ENCODE assay signal across 19 cellular contexts in genomic region chr1:184408580-184408979, GRCh38. TPM values are rescaled to one million over a fixed set of nuclear protein-coding genes. Genes with fewer than 3 reads are reported as not detected.
DNase-seq lines count a peak whose midpoint lies in the region; ATAC-seq and TF ChIP-seq lines count a peak whose summit lies in the region.
"Had no signal": no experiment of that assay in that cellular context is flagged by ENCODE, and none has a peak within 500 bp of the region (broad histone marks: within the 10 kb centered on the region; RNA-seq: fewer than 3 reads in every experiment).

No MANE protein-coding gene starts in this region.

- no peaks in the 10 kb centered on the region for H3K27me3 Mint-ChIP-seq in neural progenitor cell (ENCODE audit: insufficient read depth, low read depth)
- H3K27me3 Mint-ChIP-seq: activated naive CD4-positive, alpha-beta T cell treated with anti-CD3 and anti-CD28 coated beads, Interleukin-2, amount 10 ng/mL, durations not matched to agents 7 days and 5 days had no signal

- H3F3A ChIP-seq in neural progenitor cell (ENCODE audit: low read depth): peaks cover 50% of the 10 kb centered on the region

- no peak overlapping the region for H2AFZ ChIP-seq in neural progenitor cell (replicated peaks)

- peaks cover 60% of the 10 kb centered on the region for H3K4me1 ChIP-seq in neural progenitor cell
- H3K4me1 ChIP-seq in tibial nerve: peaks cover 0 to 61% (median 7%) of the 10 kb centered on the region in 4 donors

- no peak overlapping the region for H3K4me3 Mint-ChIP-seq in neural progenitor cell
- H3K4me3 Mint-ChIP-seq: activated CD8-positive, alpha-beta memory T cell treated with anti-CD3 and anti-CD28 coated beads, Interleukin-2, amount 10 ng/mL, durations not matched to agents 7 days and 5 days; activated naive CD4-positive, alpha-beta T cell treated with anti-CD3 and anti-CD28 coated beads, Interleukin-2, amount 10 ng/mL, durations not matched to agents 7 days and 5 days had no signal

- H3K27ac Mint-ChIP-seq in neural progenitor cell: peak overlapping the region; percentile 44
- H3K27ac Mint-ChIP-seq: activated CD8-positive, alpha-beta memory T cell treated with anti-CD3 and anti-CD28 coated beads, Interleukin-2, amount 10 ng/mL, durations not matched to agents 7 days and 5 days; activated naive CD4-positive, alpha-beta T cell treated with anti-CD3 and anti-CD28 coated beads, Interleukin-2, amount 10 ng/mL, durations not matched to agents 7 days and 5 days had no signal

- H3K79me2 ChIP-seq in neural progenitor cell (ENCODE audit: low read depth): peaks cover 95% of the 10 kb centered on the region

- peaks cover 42% of the 10 kb centered on the region for H3K4me1 Mint-ChIP-seq in neural progenitor cell
- H3K4me1 Mint-ChIP-seq: activated CD8-positive, alpha-beta memory T cell treated with anti-CD3 and anti-CD28 coated beads, Interleukin-2, amount 10 ng/mL, durations not matched to agents 7 days and 5 days; activated naive CD4-positive, alpha-beta T cell treated with anti-CD3 and anti-CD28 coated beads, Interleukin-2, amount 10 ng/mL, durations not matched to agents 7 days and 5 days had no signal

- no peak overlapping the region for H3K9ac ChIP-seq in neural progenitor cell

- no peak overlapping the region for H3K4me3 ChIP-seq in choroid plexus epithelial cell (ENCODE audit: low read depth, low read length)
- peak overlapping the region; percentile 21 for H3K4me3 ChIP-seq in neural progenitor cell
- H3K4me3 ChIP-seq in coronary artery: no peak overlapping the region
- H3K4me3 ChIP-seq in tibial nerve: no peak overlapping the region
- H3K4me3 ChIP-seq: GM12878, lung, transverse colon had no signal

- no peak for ATAC-seq in GM21529 (IDR thresholded peaks at IDR 0.05; ENCODE audit: unreplicated experiment)
- ATAC-seq: activated CD8-positive, alpha-beta memory T cell treated with anti-CD3 and anti-CD28 coated beads, Interleukin-2, amount 10 ng/mL, durations not matched to agents 7 days and 5 days; GM12878 had no signal

- H3K27ac ChIP-seq in neural progenitor cell (peak overlapping the region; percentile 90), coronary artery (no peak overlapping the region), tibial nerve (peak overlapping the region in 1 of 4 donors; percentile 5)

- TF ChIP-seq EP300 in tibial nerve (IDR thresholded peaks at IDR 0.05): no peak

- H3K9me3 ChIP-seq in neural progenitor cell (ENCODE audit: low read depth) (no peaks in the 10 kb centered on the region), tibial nerve (no peaks in the 10 kb centered on the region)
- H3K9me3 ChIP-seq: transverse colon had no signal

- H3K9me3 Mint-ChIP-seq in neural progenitor cell: no peaks in the 10 kb centered on the region
- H3K9me3 Mint-ChIP-seq: activated naive CD4-positive, alpha-beta T cell treated with anti-CD3 and anti-CD28 coated beads, Interleukin-2, amount 10 ng/mL, durations not matched to agents 7 days and 5 days had no signal

- DNase-seq in COLO668 (lab: John Stamatoyannopoulos, UW; ENCODE audit: unreplicated experiment) (peak; percentile 26), NCI-H146 treated with DMSO at 0.1 percent for 48 hours (lab: John Stamatoyannopoulos, UW; ENCODE audit: unreplicated experiment) (peak; percentile 75), choroid plexus epithelial cell (ENCODE audit: low read depth) (peak; percentile 11), neural progenitor cell (ENCODE audit: low spot score) (peak; percentile 72), coronary artery (ENCODE audit: low spot score) (no peak), tibial nerve (ENCODE audit: low spot score in 2 of 2) (no peak)
- no peak for DNase-seq in activated CD8-positive, alpha-beta memory T cell treated with anti-CD3 and anti-CD28 coated beads, Interleukin-2, amount 50 U/mL, for 4 hours
- DNase-seq: activated CD8-positive, alpha-beta memory T cell treated with anti-CD3 and anti-CD28 coated beads, Interleukin-2, amount 10 ng/mL, durations not matched to agents 7 days and 5 days; activated naive CD4-positive, alpha-beta T cell treated with anti-CD3 and anti-CD28 coated beads, Interleukin-2, amount 10 ng/mL, durations not matched to agents 7 days and 5 days; DND-41; hippocampal formation; KG1; NCI-H1694; NK-92 treated with Interleukin-12 subunit alpha and Interleukin-12 subunit beta, amount 100 ng/mL, for 24 hours; SIG-M5; transverse colon had no signal

- WGBS in tibial nerve, 2 donors: 53 to 54% methylated on average over 2 of the region's 2 CpGs

- H3K4me2 ChIP-seq in neural progenitor cell: peak overlapping the region; percentile 57

- H3K27me3 ChIP-seq in neural progenitor cell (no peaks in the 10 kb centered on the region), tibial nerve (no peaks in the 10 kb centered on the region)
- H3K27me3 ChIP-seq: transverse colon had no signal

- TF ChIP-seq CTCF in choroid plexus epithelial cell (conservative IDR thresholded peaks at IDR 0.05; ENCODE audit: low read depth, low read length) (no peak), neural progenitor cell (IDR thresholded peaks at IDR 0.05) (no peak), coronary artery (IDR thresholded peaks at IDR 0.05) (no peak), tibial nerve (IDR thresholded peaks at IDR 0.05) (no peak)

- H4K20me1 ChIP-seq in neural progenitor cell (ENCODE audit: low read depth): peaks cover 60% of the 10 kb centered on the region

- no peaks in the 10 kb centered on the region for H3K36me3 ChIP-seq in neural progenitor cell
- H3K36me3 ChIP-seq in tibial nerve: no peaks in the 10 kb centered on the region
- H3K36me3 ChIP-seq: transverse colon had no signal

- TF ChIP-seq POLR2A in tibial nerve (IDR thresholded peaks at IDR 0.05): no peak

- no peaks in the 10 kb centered on the region for H3K36me3 Mint-ChIP-seq in neural progenitor cell
- H3K36me3 Mint-ChIP-seq: activated CD8-positive, alpha-beta memory T cell treated with anti-CD3 and anti-CD28 coated beads, Interleukin-2, amount 10 ng/mL, durations not matched to agents 7 days and 5 days; activated naive CD4-positive, alpha-beta T cell treated with anti-CD3 and anti-CD28 coated beads, Interleukin-2, amount 10 ng/mL, durations not matched to agents 7 days and 5 days had no signal

RNA-seq across cellular contexts. Expression of gene C1orf21, which starts 21.8 kb away (rescaled TPM):
- total RNA-seq in neural progenitor cell (ENCODE audit: low replicate concordance) (66.4 and 117 TPM in 2 replicates), tibial nerve (10 to 100 TPM; 30.6 to 61.7 (median 43.0) TPM)

Comparison
In these comparisons a context has a peak if more than half of its experiments do, and no peak if none do; other contexts are left out.
1. DNase-seq: peak in COLO668 (single experiment), NCI-H146 treated with DMSO at 0.1 percent for 48 hours (single experiment), choroid plexus epithelial cell (single experiment) and neural progenitor cell (single experiment); none in coronary artery (single experiment), tibial nerve (0 of 2) and activated CD8-positive, alpha-beta memory T cell treated with anti-CD3 and anti-CD28 coated beads, Interleukin-2, amount 50 U/mL, for 4 hours (single experiment).